In the genomic region with DNA sequence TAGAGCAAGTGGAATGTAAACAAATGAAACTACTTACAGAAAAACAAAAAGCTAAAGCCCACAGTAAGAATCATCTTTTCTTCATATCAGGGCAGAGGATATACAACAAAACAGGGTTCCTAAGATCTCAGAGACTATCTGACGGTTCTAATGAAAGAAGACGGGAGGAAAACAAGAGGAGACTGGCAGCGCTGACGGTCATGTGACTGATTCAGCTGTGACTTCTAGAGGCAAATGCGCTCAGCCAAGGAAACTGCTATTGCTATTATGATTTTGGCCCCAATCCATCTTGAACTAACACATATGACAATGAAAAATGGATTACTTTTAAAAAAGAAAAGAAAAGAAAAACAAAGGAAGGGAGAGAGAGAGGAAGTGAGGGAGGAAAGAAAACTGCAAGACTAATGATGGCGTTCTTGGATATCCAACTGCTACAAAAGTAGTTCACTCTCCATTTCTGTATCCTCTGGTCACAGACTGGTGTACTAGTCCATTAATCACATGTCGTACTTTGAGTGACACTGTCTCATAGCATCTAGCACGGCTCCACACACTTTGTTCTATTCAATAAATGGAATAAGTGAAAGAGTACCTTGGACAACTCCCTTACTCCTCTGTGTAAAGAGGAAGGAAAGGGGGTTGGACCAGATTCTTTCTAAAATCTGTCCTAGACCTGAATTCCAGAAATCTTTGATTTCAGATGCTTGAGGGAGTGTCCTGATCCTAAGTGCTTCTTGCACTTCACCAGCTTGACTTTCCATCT, we compare ENCODE assay signal across 15 cellular contexts.
DNase-seq lines count a peak whose midpoint lies in the region; ATAC-seq and TF ChIP-seq lines count a peak whose summit lies in the region.
"Had no signal": no experiment of that assay in that cellular context is flagged by ENCODE, and none has a peak within 500 bp of the region (broad histone marks: within the 10 kb centered on the region; RNA-seq: fewer than 3 reads in every experiment).

No MANE protein-coding gene starts in this region.

- TF ChIP-seq RAD21 in SK-N-SH (IDR thresholded peaks at IDR 0.05; ENCODE audit: low read length) = no peak

- H3F3A ChIP-seq in SK-N-SH (replicated peaks; ENCODE audit: insufficient read depth) = no peaks in the 10 kb centered on the region

- no peak overlapping the region for H3K4me3 ChIP-seq in SK-N-SH (ENCODE audit: low read depth in 2 of 2, low read length in 1 of 2)
- no peak overlapping the region for H3K4me3 ChIP-seq in upper lobe of left lung
- H3K4me3 ChIP-seq: PC-9 had no signal

- H3K36me3 Mint-ChIP-seq in brain = no peaks in the 10 kb centered on the region

- H3K4me2 ChIP-seq in SK-N-SH = no peak overlapping the region
- H3K4me2 ChIP-seq: PC-9 had no signal

- H3K4me3 Mint-ChIP-seq in brain = peak overlapping the region in 3 of 5 experiments; percentile 6 to 63 (median 9)
- H3K4me3 Mint-ChIP-seq: dendritic cell treated with granulocyte-macrophage colony-stimulating factor and Interleukin-4, amounts not matched to agents 40 ng/mL and 50 ng/mL, for 4 days; nephron progenitor cell had no signal

- H3K9me3 ChIP-seq in SK-N-SH (no peaks in the 10 kb centered on the region), upper lobe of left lung (no peaks in the 10 kb centered on the region)

- peaks cover 92% of the 10 kb centered on the region for H3K4me1 Mint-ChIP-seq in brain

- H3K27me3 ChIP-seq in SK-N-SH (ENCODE audit: insufficient read depth) = peaks cover 11% of the 10 kb centered on the region; the same call in 1 of the 2 replicates
- no peaks in the 10 kb centered on the region for H3K27me3 ChIP-seq in upper lobe of left lung

- WGBS in SK-N-SH (ENCODE audit: low lambda C conversion rate) = 49% methylated on average over 8 of the region's 8 CpGs
- 36 to 39% methylated on average over 8 of the region's 8 CpGs for WGBS in upper lobe of left lung, 2 donors

- ATAC-seq in SK-N-SH treated with all-trans-retinoic acid at 6 μM for 48 hours (no peak), upper lobe of left lung (ENCODE audit: low FRiP score in 2 of 2) (no peak)

- TF ChIP-seq EP300 in SK-N-SH (IDR thresholded peaks at IDR 0.05; ENCODE audit: borderline replicate concordance in 1 of 2, low read depth in 1 of 2, low read length in 1 of 2) (no peak), upper lobe of left lung (IDR thresholded peaks at IDR 0.05) (no peak)

- TF ChIP-seq CTCF in SK-N-SH (IDR thresholded peaks at IDR 0.05) (no peak), brain (conservative IDR thresholded peaks at IDR 0.05) (no peak), upper lobe of left lung (IDR thresholded peaks at IDR 0.05) (no peak)

- CTCF ChIA-PET in SK-N-SH (lab: Yijun Ruan, JAX) = no interaction called here

- peaks cover 0 to 21% of the 10 kb centered on the region in 2 experiments; a peak in 1 of 4 replicates for H3K4me1 ChIP-seq in SK-N-SH (ENCODE audit: control insufficient read depth in 1 of 2, insufficient read depth in 2 of 2, low read depth in 1 of 2, low read length in 1 of 2)
- H3K4me1 ChIP-seq in upper lobe of left lung = peaks cover 0 to 17% (median 3%) of the 10 kb centered on the region in 4 donors

- POLR2A ChIA-PET in SK-N-SH (lab: Yijun Ruan, JAX) = no interaction called here

- H2AFZ ChIP-seq in SK-N-SH (ENCODE audit: low read depth) = no peak overlapping the region
- H2AFZ ChIP-seq: PC-9 had no signal

- H4K20me1 ChIP-seq in SK-N-SH (ENCODE audit: insufficient read depth) = no peaks in the 10 kb centered on the region

- H3K9ac ChIP-seq in SK-N-SH = no peak overlapping the region

- DNase-seq in SK-N-SH = no peak
- peak; percentile 43 for DNase-seq in Kasumi-1 (lab: John Stamatoyannopoulos, UW)
- DNase-seq in putamen (ENCODE audit: low spot score) = peak; percentile 60
- DNase-seq in upper lobe of left lung = no peak
- no peak for DNase-seq in NCI-H82 (lab: John Stamatoyannopoulos, UW)
- no peak for DNase-seq in NCI-H2029 (lab: John Stamatoyannopoulos, UW)
- DNase-seq: ACHN; nephron progenitor cell; PC-9; retina; stimulated activated CD4-positive, alpha-beta T cell treated with anti-CD3 and anti-CD28 coated beads, Interleukin-1b, Interleukin-23, amount 100 ng/mL, for 48 hours; SW 1271 had no signal

- no peak overlapping the region for H3K27ac ChIP-seq in SK-N-SH (ENCODE audit: low read depth in 2 of 2, low read length in 1 of 2)
- no peak overlapping the region for H3K27ac ChIP-seq in upper lobe of left lung
- H3K27ac ChIP-seq: PC-9 had no signal

- no peaks in the 10 kb centered on the region for H3K9me3 Mint-ChIP-seq in brain
- H3K9me3 Mint-ChIP-seq: dendritic cell treated with granulocyte-macrophage colony-stimulating factor and Interleukin-4, amounts not matched to agents 40 ng/mL and 50 ng/mL, for 4 days; nephron progenitor cell had no signal

- H3K27me3 Mint-ChIP-seq in brain = peaks cover 2% of the 10 kb centered on the region
- H3K27me3 Mint-ChIP-seq: dendritic cell treated with granulocyte-macrophage colony-stimulating factor and Interleukin-4, amounts not matched to agents 40 ng/mL and 50 ng/mL, for 4 days had no signal

- no peak for TF ChIP-seq POLR2A in upper lobe of left lung (IDR thresholded peaks at IDR 0.05)

- no peaks in the 10 kb centered on the region for H3K79me2 ChIP-seq in SK-N-SH (ENCODE audit: insufficient read depth)

- H3K9me2 ChIP-seq in SK-N-SH = no peaks in the 10 kb centered on the region

- H3K36me3 ChIP-seq in SK-N-SH (replicated peaks in 1 of 2; ENCODE audit: control insufficient read depth in 1 of 2, insufficient read depth in 2 of 2, low read length in 1 of 2) (no peaks in the 10 kb centered on the region), upper lobe of left lung (no peaks in the 10 kb centered on the region)

- H3K27ac Mint-ChIP-seq in brain = peak overlapping the region; percentile 33 to 89 (median 54)
- H3K27ac Mint-ChIP-seq: dendritic cell treated with granulocyte-macrophage colony-stimulating factor and Interleukin-4, amounts not matched to agents 40 ng/mL and 50 ng/mL, for 4 days; nephron progenitor cell had no signal

TF ChIP-seq in SK-N-SH, 30 proteins besides CTCF, POLR2A, EP300 and RAD21:
- TF ChIP-seq, protein P1, sequence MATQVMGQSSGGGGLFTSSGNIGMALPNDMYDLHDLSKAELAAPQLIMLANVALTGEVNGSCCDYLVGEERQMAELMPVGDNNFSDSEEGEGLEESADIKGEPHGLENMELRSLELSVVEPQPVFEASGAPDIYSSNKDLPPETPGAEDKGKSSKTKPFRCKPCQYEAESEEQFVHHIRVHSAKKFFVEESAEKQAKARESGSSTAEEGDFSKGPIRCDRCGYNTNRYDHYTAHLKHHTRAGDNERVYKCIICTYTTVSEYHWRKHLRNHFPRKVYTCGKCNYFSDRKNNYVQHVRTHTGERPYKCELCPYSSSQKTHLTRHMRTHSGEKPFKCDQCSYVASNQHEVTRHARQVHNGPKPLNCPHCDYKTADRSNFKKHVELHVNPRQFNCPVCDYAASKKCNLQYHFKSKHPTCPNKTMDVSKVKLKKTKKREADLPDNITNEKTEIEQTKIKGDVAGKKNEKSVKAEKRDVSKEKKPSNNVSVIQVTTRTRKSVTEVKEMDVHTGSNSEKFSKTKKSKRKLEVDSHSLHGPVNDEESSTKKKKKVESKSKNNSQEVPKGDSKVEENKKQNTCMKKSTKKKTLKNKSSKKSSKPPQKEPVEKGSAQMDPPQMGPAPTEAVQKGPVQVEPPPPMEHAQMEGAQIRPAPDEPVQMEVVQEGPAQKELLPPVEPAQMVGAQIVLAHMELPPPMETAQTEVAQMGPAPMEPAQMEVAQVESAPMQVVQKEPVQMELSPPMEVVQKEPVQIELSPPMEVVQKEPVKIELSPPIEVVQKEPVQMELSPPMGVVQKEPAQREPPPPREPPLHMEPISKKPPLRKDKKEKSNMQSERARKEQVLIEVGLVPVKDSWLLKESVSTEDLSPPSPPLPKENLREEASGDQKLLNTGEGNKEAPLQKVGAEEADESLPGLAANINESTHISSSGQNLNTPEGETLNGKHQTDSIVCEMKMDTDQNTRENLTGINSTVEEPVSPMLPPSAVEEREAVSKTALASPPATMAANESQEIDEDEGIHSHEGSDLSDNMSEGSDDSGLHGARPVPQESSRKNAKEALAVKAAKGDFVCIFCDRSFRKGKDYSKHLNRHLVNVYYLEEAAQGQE (IDR thresholded peaks at IDR 0.05; ENCODE audit: low read depth, low read length) = peak; percentile 50; the same call in 1 of the 2 replicates
- TF ChIP-seq RXRA (IDR thresholded peaks at IDR 0.05; ENCODE audit: borderline replicate concordance, low read depth) = no peak

TF ChIP-seq in SK-N-SH treated with all-trans-retinoic acid at 6 μM for 48 hours, 23 proteins besides CTCF, POLR2A, EP300 and RAD21:
- TF ChIP-seq CSDC2 (CRISPR knock-in tag; IDR thresholded peaks at IDR 0.05) (no peak), ZC3H10 (CRISPR knock-in tag; IDR thresholded peaks at IDR 0.05) (no peak), ZNF565 (CRISPR knock-in tag; conservative IDR thresholded peaks at IDR 0.05; ENCODE audit: low read depth) (no peak)
- TF ChIP-seq, protein P2, sequence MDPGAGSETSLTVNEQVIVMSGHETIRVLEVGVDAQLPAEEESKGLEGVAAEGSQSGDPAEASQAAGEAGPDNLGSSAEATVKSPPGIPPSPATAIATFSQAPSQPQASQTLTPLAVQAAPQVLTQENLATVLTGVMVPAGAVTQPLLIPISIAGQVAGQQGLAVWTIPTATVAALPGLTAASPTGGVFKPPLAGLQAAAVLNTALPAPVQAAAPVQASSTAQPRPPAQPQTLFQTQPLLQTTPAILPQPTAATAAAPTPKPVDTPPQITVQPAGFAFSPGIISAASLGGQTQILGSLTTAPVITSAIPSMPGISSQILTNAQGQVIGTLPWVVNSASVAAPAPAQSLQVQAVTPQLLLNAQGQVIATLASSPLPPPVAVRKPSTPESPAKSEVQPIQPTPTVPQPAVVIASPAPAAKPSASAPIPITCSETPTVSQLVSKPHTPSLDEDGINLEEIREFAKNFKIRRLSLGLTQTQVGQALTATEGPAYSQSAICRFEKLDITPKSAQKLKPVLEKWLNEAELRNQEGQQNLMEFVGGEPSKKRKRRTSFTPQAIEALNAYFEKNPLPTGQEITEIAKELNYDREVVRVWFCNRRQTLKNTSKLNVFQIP (CRISPR knock-in tag; IDR thresholded peaks at IDR 0.05; ENCODE audit: borderline replicate concordance, low read depth) = no peak

Comparison
In these comparisons a context has a peak if more than half of its experiments do, and no peak if none do; other contexts are left out.
1. DNase-seq: peak in Kasumi-1 (2 of 2) and putamen (single experiment); none in SK-N-SH (single experiment), upper lobe of left lung (0 of 2), NCI-H82 (single experiment) and NCI-H2029 (single experiment).